Comparison of ENCODE assay signal across 9 cellular contexts in the genomic region with DNA sequence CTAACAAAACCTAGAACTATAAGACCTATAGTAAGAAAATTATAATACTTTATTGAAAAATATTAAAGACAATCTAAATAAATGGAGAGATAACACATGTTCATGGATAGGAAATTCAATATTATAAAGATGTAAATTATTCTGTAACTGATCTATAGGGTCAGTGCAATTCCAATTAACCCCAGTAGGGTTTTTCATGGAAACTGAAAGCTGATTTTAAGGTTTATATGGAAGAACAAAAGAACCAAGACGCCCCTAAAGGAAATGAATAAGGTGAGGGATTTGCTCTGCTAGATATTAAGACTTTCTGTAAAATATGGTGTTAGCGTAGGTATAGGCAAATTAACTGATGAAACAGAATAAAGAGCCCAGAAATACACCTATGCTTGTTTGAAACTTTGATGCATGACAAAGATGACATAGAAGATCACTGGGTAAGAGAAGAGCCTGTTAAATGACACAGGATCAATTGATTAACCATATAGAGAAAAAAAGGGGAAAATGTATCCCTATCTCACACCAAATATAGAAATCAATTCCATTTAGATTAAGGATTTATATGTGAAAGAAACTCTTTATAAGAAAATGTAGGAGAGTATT. TPM values are rescaled to one million over a fixed set of nuclear protein-coding genes. Genes with fewer than 3 reads are reported as not detected.
A peak's percentile ranks its signal among the peaks of the same experiment; 100 is the strongest.
DNase-seq lines count a peak whose midpoint lies in the region; ATAC-seq and TF ChIP-seq lines count a peak whose summit lies in the region.
"Had no signal": no experiment of that assay in that cellular context is flagged by ENCODE, and none has a peak within 500 bp of the region (broad histone marks: within the 10 kb centered on the region; RNA-seq: fewer than 3 reads in every experiment).

No MANE protein-coding gene starts in this region.

- ATAC-seq in CD4-positive, CD25-positive, alpha-beta regulatory T cell (ENCODE audit: low read depth in 2 of 2): no peak
- ATAC-seq in naive thymus-derived CD8-positive, alpha-beta T cell: no peak
- no peak for ATAC-seq in GM18861 (IDR thresholded peaks at IDR 0.05; ENCODE audit: unreplicated experiment)

- no peaks in the 10 kb centered on the region for H3K9me3 ChIP-seq in CD4-positive, CD25-positive, alpha-beta regulatory T cell (ENCODE audit: control insufficient read depth in 2 of 2, low read length in 2 of 2)

- H3K27me3 Mint-ChIP-seq in CD4-positive, CD25-positive, alpha-beta regulatory T cell: peaks cover 17% of the 10 kb centered on the region
- no peaks in the 10 kb centered on the region for H3K27me3 Mint-ChIP-seq in activated T-helper 2 cell treated with anti-CD3 and anti-CD28 coated beads, Interferon-gamma antibody, Interleukin-2, Interleukin-4, amounts not matched to agents 10 μg/mL and 5 μg/mL and 100 μg/mL, durations not matched to agents 14 hours and 24 hours and 36 hours (ENCODE audit: low read depth)
- peaks cover 0 to 3% (median 0%) of the 10 kb centered on the region in 5 donors for H3K27me3 Mint-ChIP-seq in naive thymus-derived CD8-positive, alpha-beta T cell

- peak overlapping the region; percentile 94 to 100 (median 98) for H3K4me3 Mint-ChIP-seq in CD4-positive, CD25-positive, alpha-beta regulatory T cell
- H3K4me3 Mint-ChIP-seq in activated T-helper 2 cell treated with anti-CD3 and anti-CD28 coated beads, Interferon-gamma antibody, Interleukin-2, Interleukin-4, amounts not matched to agents 10 μg/mL and 5 μg/mL and 100 μg/mL, durations not matched to agents 14 hours and 24 hours and 36 hours (ENCODE audit: low read depth): peak overlapping the region; percentile 99
- peak overlapping the region; percentile 85 to 100 (median 92) for H3K4me3 Mint-ChIP-seq in naive thymus-derived CD8-positive, alpha-beta T cell

- intact Hi-C loops in activated T-helper 2 cell treated with anti-CD3 and anti-CD28 coated beads, Interferon-gamma antibody, Interleukin-2, Interleukin-4, amounts not matched to agents 10 μg/mL and 5 μg/mL and 100 μg/mL, durations not matched to agents 14 hours and 24 hours and 36 hours (cut with micrococcal nuclease): loop anchor here (2.0 to 5.0 kb wide), 2 partner anchors 19 to 70 kb away; a partner anchor contains a TSS

- peak overlapping the region; percentile 98 for H3K4me3 ChIP-seq in CD4-positive, CD25-positive, alpha-beta regulatory T cell (ENCODE audit: low read depth, low read length)

- H3K36me3 ChIP-seq in CD4-positive, CD25-positive, alpha-beta regulatory T cell (ENCODE audit: control insufficient read depth, insufficient read depth, low read length): no peaks in the 10 kb centered on the region

- peaks cover 31 to 76% (median 54%) of the 10 kb centered on the region in 4 donors for H3K4me1 Mint-ChIP-seq in CD4-positive, CD25-positive, alpha-beta regulatory T cell
- H3K4me1 Mint-ChIP-seq in activated T-helper 2 cell treated with anti-CD3 and anti-CD28 coated beads, Interferon-gamma antibody, Interleukin-2, Interleukin-4, amounts not matched to agents 10 μg/mL and 5 μg/mL and 100 μg/mL, durations not matched to agents 14 hours and 24 hours and 36 hours (ENCODE audit: low read depth): peaks cover 54% of the 10 kb centered on the region
- peaks cover 28 to 88% (median 71%) of the 10 kb centered on the region in 4 donors for H3K4me1 Mint-ChIP-seq in naive thymus-derived CD8-positive, alpha-beta T cell

- peaks cover 78% of the 10 kb centered on the region for H3K4me1 ChIP-seq in CD4-positive, CD25-positive, alpha-beta regulatory T cell (ENCODE audit: control insufficient read depth, insufficient read depth, low read length, poor library complexity, severe bottlenecking)

- peak overlapping the region; percentile 95 to 99 (median 98) for H3K27ac Mint-ChIP-seq in CD4-positive, CD25-positive, alpha-beta regulatory T cell
- peak overlapping the region; percentile 87 for H3K27ac Mint-ChIP-seq in activated T-helper 2 cell treated with anti-CD3 and anti-CD28 coated beads, Interferon-gamma antibody, Interleukin-2, Interleukin-4, amounts not matched to agents 10 μg/mL and 5 μg/mL and 100 μg/mL, durations not matched to agents 14 hours and 24 hours and 36 hours
- H3K27ac Mint-ChIP-seq in naive thymus-derived CD8-positive, alpha-beta T cell: peak overlapping the region; percentile 95 to 100 (median 98)

- peak; percentile 22; the same call in 1 of the 2 replicates for TF ChIP-seq CTCF in GM12874 (IDR thresholded peaks at IDR 0.05; ENCODE audit: insufficient read depth, low read depth, low read length)

- H3K9me3 Mint-ChIP-seq in CD4-positive, CD25-positive, alpha-beta regulatory T cell: peaks cover 0 to 4% (median 0%) of the 10 kb centered on the region in 7 donors
- no peaks in the 10 kb centered on the region for H3K9me3 Mint-ChIP-seq in activated T-helper 2 cell treated with anti-CD3 and anti-CD28 coated beads, Interferon-gamma antibody, Interleukin-2, Interleukin-4, amounts not matched to agents 10 μg/mL and 5 μg/mL and 100 μg/mL, durations not matched to agents 14 hours and 24 hours and 36 hours
- H3K9me3 Mint-ChIP-seq in naive thymus-derived CD8-positive, alpha-beta T cell: peaks cover 0 to 2% (median 0%) of the 10 kb centered on the region in 9 donors

- no peaks in the 10 kb centered on the region for H3K27me3 ChIP-seq in CD4-positive, CD25-positive, alpha-beta regulatory T cell (ENCODE audit: control insufficient read depth, insufficient read depth, low read length)

- peak overlapping the region; percentile 99 for H3K27ac ChIP-seq in CD4-positive, CD25-positive, alpha-beta regulatory T cell (ENCODE audit: insufficient read depth, low read length, poor library complexity, severe bottlenecking)

- peak in 1 of 3 donors; percentile 40 for DNase-seq in CD4-positive, CD25-positive, alpha-beta regulatory T cell
- DNase-seq in activated T-helper 2 cell treated with anti-CD3 and anti-CD28 coated beads, Interferon-gamma antibody, Interleukin-2, Interleukin-4, amounts not matched to agents 10 μg/mL and 5 μg/mL and 100 μg/mL, durations not matched to agents 14 hours and 24 hours and 36 hours (ENCODE audit: low spot score): no peak
- DNase-seq in naive thymus-derived CD8-positive, alpha-beta T cell: no peak
- DNase-seq in pons (ENCODE audit: low spot score): no peak
- DNase-seq in stimulated activated CD8-positive, alpha-beta memory T cell treated with anti-CD3 and anti-CD28 coated beads, Interleukin-4, amount 100 ng/mL, for 48 hours: no peak
- DNase-seq: mesendoderm, NCI-H1105 had no signal

- POLR2A ChIA-PET in naive thymus-derived CD8-positive, alpha-beta T cell (lab: Charles Lee): interaction anchor here (0.7 to 1.8 kb wide), 8 partner anchors 8 to 277 kb away, joined by 3 to 14 read pairs (median 4); no protein-coding TSS in a partner anchor

- peaks cover 18% of the 10 kb centered on the region for H3K36me3 Mint-ChIP-seq in CD4-positive, CD25-positive, alpha-beta regulatory T cell
- peaks cover 20% of the 10 kb centered on the region for H3K36me3 Mint-ChIP-seq in activated T-helper 2 cell treated with anti-CD3 and anti-CD28 coated beads, Interferon-gamma antibody, Interleukin-2, Interleukin-4, amounts not matched to agents 10 μg/mL and 5 μg/mL and 100 μg/mL, durations not matched to agents 14 hours and 24 hours and 36 hours (ENCODE audit: low read depth)
- peaks cover 0 to 8% (median 3%) of the 10 kb centered on the region in 3 donors for H3K36me3 Mint-ChIP-seq in naive thymus-derived CD8-positive, alpha-beta T cell

RNA-seq across cellular contexts. Expression of a gene that starts 3.0 kb away (rescaled TPM):
- total RNA-seq in CD4-positive, CD25-positive, alpha-beta regulatory T cell: 106 TPM
- polyA plus RNA-seq in CD4-positive, CD25-positive, alpha-beta regulatory T cell: 100 to 1,000 TPM; 465 to 625 (median 548) TPM
- 83.2 and 85.6 TPM in 2 replicates for total RNA-seq in activated T-helper 2 cell treated with anti-CD3 and anti-CD28 coated beads, Interferon-gamma antibody, Interleukin-2, Interleukin-4, amounts not matched to agents 10 μg/mL and 5 μg/mL and 100 μg/mL, durations not matched to agents 14 hours and 24 hours and 36 hours
- 10 to 100 TPM; 89.2 to 89.3 TPM for total RNA-seq in naive thymus-derived CD8-positive, alpha-beta T cell
- 100 to 1,000 TPM; 218 to 306 (median 289) TPM for polyA plus RNA-seq in naive thymus-derived CD8-positive, alpha-beta T cell

RNA-seq across cellular contexts. Expression of a gene that starts 19.3 kb away (rescaled TPM):
- 0.52 TPM for total RNA-seq in CD4-positive, CD25-positive, alpha-beta regulatory T cell
- polyA plus RNA-seq in CD4-positive, CD25-positive, alpha-beta regulatory T cell: 1 to 10 TPM; 3.9 to 6.9 (median 6.2) TPM
- 0.14 and 0.18 TPM in 2 replicates for total RNA-seq in activated T-helper 2 cell treated with anti-CD3 and anti-CD28 coated beads, Interferon-gamma antibody, Interleukin-2, Interleukin-4, amounts not matched to agents 10 μg/mL and 5 μg/mL and 100 μg/mL, durations not matched to agents 14 hours and 24 hours and 36 hours
- total RNA-seq in naive thymus-derived CD8-positive, alpha-beta T cell: under 1 TPM in 1 of 2 experiments, not detected in 1; 0.30 TPM
- 1 to 10 TPM; 3.4 to 4.6 (median 3.7) TPM for polyA plus RNA-seq in naive thymus-derived CD8-positive, alpha-beta T cell

RNA-seq across cellular contexts. Expression of a gene that starts 44.8 kb away (rescaled TPM):
- not detected for total RNA-seq in CD4-positive, CD25-positive, alpha-beta regulatory T cell
- not detected for polyA plus RNA-seq in CD4-positive, CD25-positive, alpha-beta regulatory T cell
- total RNA-seq in activated T-helper 2 cell treated with anti-CD3 and anti-CD28 coated beads, Interferon-gamma antibody, Interleukin-2, Interleukin-4, amounts not matched to agents 10 μg/mL and 5 μg/mL and 100 μg/mL, durations not matched to agents 14 hours and 24 hours and 36 hours: 0.11 and 0.14 TPM in 2 replicates
- total RNA-seq in naive thymus-derived CD8-positive, alpha-beta T cell: under 1 TPM; 0.05 to 0.22 TPM
- polyA plus RNA-seq in naive thymus-derived CD8-positive, alpha-beta T cell: not detected
